ENCODE assay signal across 12 cellular contexts in genomic region chr10:129772472-129773358, GRCh38.
"Had no signal": no experiment of that assay in that cellular context is flagged by ENCODE, and none has a peak within 500 bp of the region (broad histone marks: within the 10 kb centered on the region; RNA-seq: fewer than 3 reads in every experiment).

No MANE protein-coding gene starts in this region.

- H3K4me1 Mint-ChIP-seq: activated naive CD4-positive, alpha-beta T cell treated with anti-CD3 and anti-CD28 coated beads, Interleukin-2, amount 10 ng/mL, durations not matched to agents 7 days and 5 days; stimulated activated memory B cell treated with anti-CD40 and anti-IgM and Interleukin-4, amounts not matched to agents 10 μg/mL and 1 μg/mL and 100 μg/mL, for 72 hours had no signal

- H3K27me3 Mint-ChIP-seq: activated naive CD4-positive, alpha-beta T cell treated with anti-CD3 and anti-CD28 coated beads, Interleukin-2, amount 10 ng/mL, durations not matched to agents 7 days and 5 days; effector memory CD8-positive, alpha-beta T cell; stimulated activated memory B cell treated with anti-CD40 and anti-IgM and Interleukin-4, amounts not matched to agents 10 μg/mL and 1 μg/mL and 100 μg/mL, for 72 hours had no signal

- H3K9me3 ChIP-seq: pancreas had no signal

- H3K27ac Mint-ChIP-seq: activated naive CD4-positive, alpha-beta T cell treated with anti-CD3 and anti-CD28 coated beads, Interleukin-2, amount 10 ng/mL, durations not matched to agents 7 days and 5 days; activated T-cell treated with anti-CD3 and anti-CD28 coated beads, Interleukin-2, amount 50 U/mL, for 72 hours; effector memory CD8-positive, alpha-beta T cell; stimulated activated memory B cell treated with anti-CD40 and anti-IgM and Interleukin-4, amounts not matched to agents 10 μg/mL and 1 μg/mL and 100 μg/mL, for 72 hours had no signal

- H3K4me2 ChIP-seq: hepatocyte, smooth muscle cell had no signal

- H3K4me3 Mint-ChIP-seq: activated naive CD4-positive, alpha-beta T cell treated with anti-CD3 and anti-CD28 coated beads, Interleukin-2, amount 10 ng/mL, durations not matched to agents 7 days and 5 days; activated T-cell treated with anti-CD3 and anti-CD28 coated beads, Interleukin-2, amount 50 U/mL, for 72 hours; effector memory CD8-positive, alpha-beta T cell; stimulated activated memory B cell treated with anti-CD40 and anti-IgM and Interleukin-4, amounts not matched to agents 10 μg/mL and 1 μg/mL and 100 μg/mL, for 72 hours had no signal

- H3K27me3 ChIP-seq: cardiac muscle cell, hepatocyte, pancreas had no signal

- DNase-seq: activated CD4-positive, alpha-beta T cell treated with anti-CD3 and anti-CD28 coated beads, Interleukin-2, amount 50 U/mL, for 4 hours; activated CD4-positive, CD25-positive, alpha-beta regulatory T cell treated with anti-CD3 and anti-CD28 coated beads, Interleukin-2, amount 50 U/mL, for 72 hours; activated naive CD4-positive, alpha-beta T cell treated with anti-CD3 and anti-CD28 coated beads, Interleukin-2, amount 10 ng/mL, durations not matched to agents 7 days and 5 days; activated T-cell treated with anti-CD3 and anti-CD28 coated beads, Interleukin-2, amount 50 U/mL, for 72 hours; effector memory CD8-positive, alpha-beta T cell; mammary epithelial cell; retina had no signal

- H3K4me1 ChIP-seq: pancreas had no signal

- H3K4me3 ChIP-seq: cardiac muscle cell, hepatocyte, pancreas, smooth muscle cell had no signal

- H2AFZ ChIP-seq: hepatocyte had no signal

- H3K9me3 Mint-ChIP-seq: stimulated activated memory B cell treated with anti-CD40 and anti-IgM and Interleukin-4, amounts not matched to agents 10 μg/mL and 1 μg/mL and 100 μg/mL, for 72 hours had no signal

- ATAC-seq: activated T-cell treated with anti-CD3 and anti-CD28 coated beads, Interleukin-2, amount 50 U/mL, for 72 hours; effector memory CD8-positive, alpha-beta T cell; pancreas; stimulated activated memory B cell treated with anti-CD40 and anti-IgM and Interleukin-4, amounts not matched to agents 10 μg/mL and 1 μg/mL and 100 μg/mL, for 72 hours had no signal

- H3K27ac ChIP-seq: cardiac muscle cell, hepatocyte, pancreas had no signal

- H3K36me3 ChIP-seq: cardiac muscle cell had no signal
